ENCODE assay signal across 7 cellular contexts in genomic region chr14:22976620-22977433, GRCh38. TPM values are rescaled to one million over a fixed set of nuclear protein-coding genes. Genes with fewer than 3 reads are reported as not detected.
A peak's percentile ranks its signal among the peaks of the same experiment; 100 is the strongest.
DNase-seq lines count a peak whose midpoint lies in the region; ATAC-seq and TF ChIP-seq lines count a peak whose summit lies in the region.
"Had no signal": no experiment of that assay in that cellular context is flagged by ENCODE, and none has a peak within 500 bp of the region (broad histone marks: within the 10 kb centered on the region; RNA-seq: fewer than 3 reads in every experiment).

No MANE protein-coding gene starts in this region.

- H3K4me1 ChIP-seq in RWPE2 (ENCODE audit: insufficient read depth, poor library complexity, severe bottlenecking) (peaks cover 49% of the 10 kb centered on the region), liver (ENCODE audit: control insufficient read depth in 4 of 4, insufficient read depth in 4 of 4, low read length in 3 of 4) (peaks cover 16 to 78% (median 65%) of the 10 kb centered on the region in 4 donors)

- H3K27ac ChIP-seq in RWPE2 (ENCODE audit: poor library complexity, severe bottlenecking) (peak overlapping the region; percentile 100), liver (ENCODE audit: low read depth in 1 of 2, low read length in 2 of 2) (peak overlapping the region; percentile 84 to 85)
- H3K27ac ChIP-seq: neutrophil had no signal

- 17% methylated on average over 6 of the region's 6 CpGs for WGBS in liver

- peak; percentile 11 to 26 for TF ChIP-seq RAD21 in liver (IDR thresholded peaks at IDR 0.05)

- H3K36me3 ChIP-seq in RWPE2 (ENCODE audit: low read depth) (peaks cover 91% of the 10 kb centered on the region), liver (ENCODE audit: control insufficient read depth in 4 of 4, insufficient read depth in 3 of 4, low read depth in 1 of 4, low read length in 3 of 4) (peaks cover 0 to 9% (median 2%) of the 10 kb centered on the region in 4 donors)
- H3K36me3 ChIP-seq: neutrophil had no signal

- H3K4me3 ChIP-seq in RWPE2 (ENCODE audit: severe bottlenecking) (no peak overlapping the region), liver (ENCODE audit: low read depth in 1 of 3, low read length in 3 of 3) (peak overlapping the region; percentile 21 to 33 (median 24))

- peak; percentile 25 for DNase-seq in DMS79 (lab: John Stamatoyannopoulos, UW)
- DNase-seq in RWPE2 (ENCODE audit: low spot score), result no peak
- no peak for DNase-seq in stimulated activated CD4-positive, alpha-beta T cell treated with anti-CD3 and anti-CD28 coated beads, Interleukin-2, amount 100 ng/mL, for 48 hours
- no peak for DNase-seq in activated CD4-positive, alpha-beta T cell treated with anti-CD3 and anti-CD28 coated beads for 1 hour
- no peak for DNase-seq in NCI-H1092 (lab: John Stamatoyannopoulos, UW)

- H3K9ac ChIP-seq in liver (ENCODE audit: low read depth in 1 of 2, low read length in 2 of 2), result peak overlapping the region; percentile 59 to 64

- H3K9me3 ChIP-seq in RWPE2 (ENCODE audit: severe bottlenecking) (no peaks in the 10 kb centered on the region), liver (ENCODE audit: control insufficient read depth in 4 of 4, low read length in 3 of 4) (no peaks in the 10 kb centered on the region)
- H3K9me3 ChIP-seq: neutrophil had no signal

- peak; percentile 21; the same call in 2 of the 3 replicates for ATAC-seq in RWPE2 (ENCODE audit: low read depth)

- TF ChIP-seq CTCF in RWPE2 (IDR thresholded peaks at IDR 0.05; ENCODE audit: poor library complexity, severe bottlenecking), result no peak
- TF ChIP-seq CTCF in liver (IDR thresholded peaks at IDR 0.05; ENCODE audit: low read depth, low read length, missing input control), result no peak

- H3K27me3 ChIP-seq in RWPE2 (ENCODE audit: insufficient read depth, poor library complexity, severe bottlenecking), result no peaks in the 10 kb centered on the region
- no peaks in the 10 kb centered on the region for H3K27me3 ChIP-seq in liver (ENCODE audit: control insufficient read depth in 4 of 4, insufficient read depth in 4 of 4, low read length in 3 of 4)

TF ChIP-seq in liver, 16 proteins besides CTCF, POLR2A, EP300 and RAD21:
- TF ChIP-seq ATF3 (IDR thresholded peaks at IDR 0.05) (peak; percentile 90), REST (IDR thresholded peaks at IDR 0.05) (peak; percentile 51), FOXA1 (IDR thresholded peaks at IDR 0.05) (no peak), EGR1 (IDR thresholded peaks at IDR 0.05; ENCODE audit: low read depth in 2 of 2) (peak in 1 of 2 donors; percentile 65), FOXA2 (IDR thresholded peaks at IDR 0.05) (peak; percentile 51), TAF1 (conservative IDR thresholded peaks at IDR 0.05) (peak; percentile 2), HNF4G (IDR thresholded peaks at IDR 0.05) (peak; percentile 95), GABPA (IDR thresholded peaks at IDR 0.05 in 1 of 2, conservative IDR thresholded peaks at IDR 0.05 in 1 of 2) (no peak), YY1 (IDR thresholded peaks at IDR 0.05) (peak; percentile 60), HNF4A (conservative IDR thresholded peaks at IDR 0.05) (peak; percentile 95 to 97), ZBTB33 (IDR thresholded peaks at IDR 0.05) (peak; percentile 70), MAX (IDR thresholded peaks at IDR 0.05) (peak; percentile 86), NR2F2 (IDR thresholded peaks at IDR 0.05) (peak; percentile 54), RXRA (IDR thresholded peaks at IDR 0.05) (peak; percentile 98 to 99), JUND (IDR thresholded peaks at IDR 0.05) (peak; percentile 89), SP1 (IDR thresholded peaks at IDR 0.05) (peak; percentile 97)

RNA-seq across cellular contexts. Expression of gene AJUBA, which starts 5.5 kb away (rescaled TPM):
- total RNA-seq in liver, result 10 to 100 TPM; 15.9 to 34.9 TPM
- 10 to 100 TPM; 15.5 to 23.4 TPM for polyA plus RNA-seq in liver

RNA-seq across cellular contexts. Expression of gene HAUS4, which starts 19.9 kb away (rescaled TPM):
- total RNA-seq in liver, result 10 to 100 TPM; 11.9 to 32.8 TPM
- polyA plus RNA-seq in liver, result 1 to 10 TPM; 5.8 to 7.9 TPM

RNA-seq across cellular contexts. Expression of gene C14orf93, which starts 33.1 kb away (rescaled TPM):
- 1 to 10 TPM; 3.8 to 7.1 TPM for total RNA-seq in liver
- 1 to 10 TPM; 2.1 to 3.0 TPM for polyA plus RNA-seq in liver

RNA-seq across cellular contexts. Expression of gene PRMT5, which starts 47.7 kb away (rescaled TPM):
- total RNA-seq in liver, result 10 to 100 TPM; 26.2 to 27.5 TPM
- 10 to 100 TPM; 14.1 to 28.2 TPM for polyA plus RNA-seq in liver

RNA-seq across cellular contexts. Expression of gene PSMB5, which starts 57.9 kb away (rescaled TPM):
- total RNA-seq in liver, result 10 to 100 TPM; 74.0 to 88.2 TPM
- 100 to 1,000 TPM; 102 to 152 TPM for polyA plus RNA-seq in liver
